ENCODE assay signal across 8 cellular contexts in genomic region chr12:100554608-100555077, GRCh38. TPM values are rescaled to one million over a fixed set of nuclear protein-coding genes. Genes with fewer than 3 reads are reported as not detected.
DNase-seq lines count a peak whose midpoint lies in the region; ATAC-seq and TF ChIP-seq lines count a peak whose summit lies in the region.

No MANE protein-coding gene starts in this region.

- no peak overlapping the region for H3K27ac ChIP-seq in right atrium auricular region
- no peak overlapping the region for H3K27ac ChIP-seq in gastrocnemius medialis

- no peak overlapping the region for H3K4me3 ChIP-seq in AG10803 (ENCODE audit: low read length)
- no peak overlapping the region for H3K4me3 ChIP-seq in H7 (ENCODE audit: insufficient read depth, low read depth, low read length)
- H3K4me3 ChIP-seq in adipocyte (ENCODE audit: low read length): no peak overlapping the region
- no peak overlapping the region for H3K4me3 ChIP-seq in right atrium auricular region
- no peak overlapping the region for H3K4me3 ChIP-seq in gastrocnemius medialis

- DNase-seq in AG10803 (ENCODE audit: low read depth) (peak; percentile 86), H7 (peak; percentile 69), NCI-H2227 (lab: John Stamatoyannopoulos, UW; ENCODE audit: unreplicated experiment) (peak; percentile 85), adipocyte (ENCODE audit: low read depth) (peak; percentile 95), right atrium auricular region (ENCODE audit: low spot score) (no peak), gastrocnemius medialis (no peak)

- intact Hi-C loops in gastrocnemius medialis (cut with DNase I; ENCODE audit: low total_unique reads): loop anchor here (5.0 kb wide), 1 partner anchor 322 kb away; no protein-coding TSS in a partner anchor

- H3K9me3 ChIP-seq in adipocyte (ENCODE audit: control insufficient read depth, low read length) (no peaks in the 10 kb centered on the region), right atrium auricular region (no peaks in the 10 kb centered on the region), gastrocnemius medialis (no peaks in the 10 kb centered on the region)

- TF ChIP-seq POLR2A in gastrocnemius medialis (IDR thresholded peaks at IDR 0.05): no peak

- ATAC-seq in gastrocnemius medialis (peak; percentile 46 to 54), HG03280 (IDR thresholded peaks at IDR 0.05; ENCODE audit: unreplicated experiment) (no peak), GM19452 (IDR thresholded peaks at IDR 0.05; ENCODE audit: unreplicated experiment) (no peak)

- H3K36me3 ChIP-seq in H7 (replicated peaks; ENCODE audit: control insufficient read depth, insufficient read depth, low read length) (no peaks in the 10 kb centered on the region), adipocyte (ENCODE audit: control insufficient read depth, insufficient read depth, low read length, severe bottlenecking) (no peaks in the 10 kb centered on the region), right atrium auricular region (no peaks in the 10 kb centered on the region), gastrocnemius medialis (no peaks in the 10 kb centered on the region)

- H3K4me1 ChIP-seq in adipocyte (ENCODE audit: control insufficient read depth, insufficient read depth, low read length) (peaks cover 13% of the 10 kb centered on the region), right atrium auricular region (peaks cover 0 to 4% of the 10 kb centered on the region in 2 donors), gastrocnemius medialis (no peaks in the 10 kb centered on the region)

- H3K27me3 ChIP-seq in H7 (ENCODE audit: control insufficient read depth, insufficient read depth, low read length) (no peaks in the 10 kb centered on the region), adipocyte (replicated peaks; ENCODE audit: control insufficient read depth, insufficient read depth, low read length) (no peaks in the 10 kb centered on the region), right atrium auricular region (no peaks in the 10 kb centered on the region), gastrocnemius medialis (no peaks in the 10 kb centered on the region)

- peak overlapping the region; percentile 64 for H3K9ac ChIP-seq in adipocyte (ENCODE audit: low read length)

- in situ Hi-C loops in gastrocnemius medialis (cut with MboI; ENCODE audit: low sequenced_read_pairs in 4 of 4): loop anchor here in 3 of 4 donors (25.0 kb wide), 1 partner anchor 317 kb away; no protein-coding TSS in a partner anchor

- TF ChIP-seq CTCF in AG10803 (conservative IDR thresholded peaks at IDR 0.05; ENCODE audit: low read length): peak; percentile 96
- peak; percentile 49 to 82 for TF ChIP-seq CTCF in right atrium auricular region (IDR thresholded peaks at IDR 0.05)
- peak; percentile 41 to 70 (median 52) for TF ChIP-seq CTCF in gastrocnemius medialis (IDR thresholded peaks at IDR 0.05 in 4 of 5, conservative IDR thresholded peaks at IDR 0.05 in 1 of 5)

RNA-seq across cellular contexts. Expression of gene GAS2L3, which starts 18.8 kb away (rescaled TPM):
- total RNA-seq in H7 (2014; rRNA removed; shearing (Covaris generic)): 16.1 and 20.5 TPM in 2 replicates
- total RNA-seq in right atrium auricular region (1 to 10 TPM; 1.2 to 2.2 TPM), gastrocnemius medialis (1 to 10 TPM in 1 of 4 donors, under 1 TPM in 3; 0.12 to 3.8 (median 0.51) TPM)

Comparison
In these comparisons a context has a peak if more than half of its experiments do, and no peak if none do; other contexts are left out.
1. DNase-seq: peak in AG10803 (single experiment), H7 (single experiment), NCI-H2227 (single experiment) and adipocyte (single experiment); none in right atrium auricular region (single experiment) and gastrocnemius medialis (0 of 2).
2. ATAC-seq: peak in gastrocnemius medialis (2 of 2); none in HG03280 (single experiment) and GM19452 (single experiment).
3. Peak in every context shown above with its lines, with median percentiles within 50 percentile points of each other: CTCF ChIP-seq.